ENCODE assay signal across 12 cellular contexts in genomic region chr6:157266274-157267101, GRCh38.
"Had no signal": no experiment of that assay in that cellular context is flagged by ENCODE, and none has a peak within 500 bp of the region (broad histone marks: within the 10 kb centered on the region; RNA-seq: fewer than 3 reads in every experiment).

No MANE protein-coding gene starts in this region.

- H3K27me3 ChIP-seq: dorsolateral prefrontal cortex, right lobe of liver had no signal

- FAIRE-seq: endometrium had no signal

- DNase-seq: activated CD4-positive, alpha-beta T cell treated with anti-CD3 and anti-CD28 coated beads for 4 hours; activated naive CD4-positive, alpha-beta T cell treated with anti-CD3 and anti-CD28 coated beads, Interleukin-2, amount 10 ng/mL, durations not matched to agents 7 days and 5 days; amniotic stem cell; midbrain; stimulated activated CD4-positive, alpha-beta T cell treated with anti-CD3 and anti-CD28 coated beads, Interleukin-12 subunit alpha, Interleukin-12 subunit beta, amount 100 ng/mL, for 4 hours; stimulated activated naive CD4-positive, alpha-beta T cell treated with Interleukin-2 at 50 U/mL for 16 hours had no signal

- H3K27ac ChIP-seq: prostate gland had no signal

- H3K4me3 ChIP-seq: dorsolateral prefrontal cortex, prostate gland, right lobe of liver had no signal

- H3K9me3 ChIP-seq: prostate gland, right lobe of liver had no signal

- H3K27ac Mint-ChIP-seq: activated naive CD4-positive, alpha-beta T cell treated with anti-CD3 and anti-CD28 coated beads, Interleukin-2, amount 10 ng/mL, durations not matched to agents 7 days and 5 days; type B pancreatic cell had no signal

- ATAC-seq: esophagus mucosa, right lobe of liver had no signal

- H3K4me3 Mint-ChIP-seq: activated naive CD4-positive, alpha-beta T cell treated with anti-CD3 and anti-CD28 coated beads, Interleukin-2, amount 10 ng/mL, durations not matched to agents 7 days and 5 days; type B pancreatic cell had no signal

- H3K27me3 Mint-ChIP-seq: type B pancreatic cell had no signal

- H3K36me3 ChIP-seq: prostate gland, right lobe of liver had no signal

- H3K4me1 Mint-ChIP-seq: activated naive CD4-positive, alpha-beta T cell treated with anti-CD3 and anti-CD28 coated beads, Interleukin-2, amount 10 ng/mL, durations not matched to agents 7 days and 5 days had no signal
